ENCODE assay signal across 24 cellular contexts in genomic region chr21:32956257-32956656, GRCh38.
"Had no signal": no experiment of that assay in that cellular context is flagged by ENCODE, and none has a peak within 500 bp of the region (broad histone marks: within the 10 kb centered on the region; RNA-seq: fewer than 3 reads in every experiment).

No MANE protein-coding gene starts in this region.

- H3K36me3 ChIP-seq: cardiac muscle cell, left lung, neutrophil, pancreas, right atrium auricular region, spleen, tibial artery had no signal

- H3K4me3 Mint-ChIP-seq: activated naive CD8-positive, alpha-beta T cell treated with anti-CD3 and anti-CD28 coated beads, Interleukin-2, amount 10 ng/mL, durations not matched to agents 7 days and 5 days; activated T-cell treated with anti-CD3 and anti-CD28 coated beads, Interleukin-2, amount 50 U/mL, for 4 hours; dendritic cell treated with granulocyte-macrophage colony-stimulating factor and Interleukin-4, amounts not matched to agents 40 ng/mL and 50 ng/mL, for 4 days; naive thymus-derived CD4-positive, alpha-beta T cell; T-cell; T-helper 2 cell treated with Interferon-gamma antibody and Interleukin-4, amounts not matched to agents 5 μg/mL and 100 μg/mL, for 36 hours had no signal

- H3K27ac Mint-ChIP-seq: activated naive CD8-positive, alpha-beta T cell treated with anti-CD3 and anti-CD28 coated beads, Interleukin-2, amount 10 ng/mL, durations not matched to agents 7 days and 5 days; dendritic cell treated with granulocyte-macrophage colony-stimulating factor and Interleukin-4, amounts not matched to agents 40 ng/mL and 50 ng/mL, for 4 days; naive thymus-derived CD4-positive, alpha-beta T cell; T-cell; T-helper 2 cell treated with Interferon-gamma antibody and Interleukin-4, amounts not matched to agents 5 μg/mL and 100 μg/mL, for 36 hours had no signal

- H3K4me3 ChIP-seq: cardiac muscle cell, left lung, lung, pancreas, psoas muscle, right atrium auricular region, spleen, tibial artery had no signal

- FAIRE-seq: endothelial cell of umbilical vein, pancreas, TTC549 had no signal

- H3K27me3 ChIP-seq: cardiac muscle cell, right atrium auricular region had no signal

- H3K4me1 Mint-ChIP-seq: activated naive CD8-positive, alpha-beta T cell treated with anti-CD3 and anti-CD28 coated beads, Interleukin-2, amount 10 ng/mL, durations not matched to agents 7 days and 5 days had no signal

- H3K9me3 Mint-ChIP-seq: activated naive CD8-positive, alpha-beta T cell treated with anti-CD3 and anti-CD28 coated beads, Interleukin-2, amount 10 ng/mL, durations not matched to agents 7 days and 5 days; activated T-cell treated with anti-CD3 and anti-CD28 coated beads, Interleukin-2, amount 50 U/mL, for 4 hours; dendritic cell treated with granulocyte-macrophage colony-stimulating factor and Interleukin-4, amounts not matched to agents 40 ng/mL and 50 ng/mL, for 4 days; T-cell; T-helper 2 cell treated with Interferon-gamma antibody and Interleukin-4, amounts not matched to agents 5 μg/mL and 100 μg/mL, for 36 hours had no signal

- H3K4me1 ChIP-seq: left lung, pancreas, psoas muscle, right atrium auricular region, tibial artery had no signal

- H3K36me3 Mint-ChIP-seq: activated naive CD8-positive, alpha-beta T cell treated with anti-CD3 and anti-CD28 coated beads, Interleukin-2, amount 10 ng/mL, durations not matched to agents 7 days and 5 days had no signal

- H3K27ac ChIP-seq: cardiac muscle cell, left lung, neutrophil, pancreas, psoas muscle, right atrium auricular region, spleen, tibial artery had no signal

- DNase-seq: activated CD8-positive, alpha-beta memory T cell treated with anti-CD3 and anti-CD28 coated beads, Interleukin-2, amount 50 U/mL, for 48 hours; activated naive CD4-positive, alpha-beta T cell treated with Interleukin-2 at 50 U/mL for 16 hours; activated naive CD8-positive, alpha-beta T cell treated with anti-CD3 and anti-CD28 coated beads, Interleukin-2, amount 10 ng/mL, durations not matched to agents 7 days and 5 days; activated T-cell treated with anti-CD3 and anti-CD28 coated beads, Interleukin-2, amount 50 U/mL, for 4 hours; amniotic stem cell; effector CD8-positive, alpha-beta T cell; foreskin melanocyte; left lung; naive thymus-derived CD4-positive, alpha-beta T cell; pancreas; psoas muscle; spleen; stimulated activated CD4-positive, alpha-beta T cell treated with anti-CD3 and anti-CD28 coated beads, Interleukin-4, amount 100 ng/mL, for 1 hour; stimulated activated naive CD4-positive, alpha-beta T cell; T-cell; tibial artery had no signal

- H3K9me3 ChIP-seq: left lung, neutrophil, pancreas, psoas muscle, right atrium auricular region, spleen, tibial artery had no signal
